In the genomic region with DNA sequence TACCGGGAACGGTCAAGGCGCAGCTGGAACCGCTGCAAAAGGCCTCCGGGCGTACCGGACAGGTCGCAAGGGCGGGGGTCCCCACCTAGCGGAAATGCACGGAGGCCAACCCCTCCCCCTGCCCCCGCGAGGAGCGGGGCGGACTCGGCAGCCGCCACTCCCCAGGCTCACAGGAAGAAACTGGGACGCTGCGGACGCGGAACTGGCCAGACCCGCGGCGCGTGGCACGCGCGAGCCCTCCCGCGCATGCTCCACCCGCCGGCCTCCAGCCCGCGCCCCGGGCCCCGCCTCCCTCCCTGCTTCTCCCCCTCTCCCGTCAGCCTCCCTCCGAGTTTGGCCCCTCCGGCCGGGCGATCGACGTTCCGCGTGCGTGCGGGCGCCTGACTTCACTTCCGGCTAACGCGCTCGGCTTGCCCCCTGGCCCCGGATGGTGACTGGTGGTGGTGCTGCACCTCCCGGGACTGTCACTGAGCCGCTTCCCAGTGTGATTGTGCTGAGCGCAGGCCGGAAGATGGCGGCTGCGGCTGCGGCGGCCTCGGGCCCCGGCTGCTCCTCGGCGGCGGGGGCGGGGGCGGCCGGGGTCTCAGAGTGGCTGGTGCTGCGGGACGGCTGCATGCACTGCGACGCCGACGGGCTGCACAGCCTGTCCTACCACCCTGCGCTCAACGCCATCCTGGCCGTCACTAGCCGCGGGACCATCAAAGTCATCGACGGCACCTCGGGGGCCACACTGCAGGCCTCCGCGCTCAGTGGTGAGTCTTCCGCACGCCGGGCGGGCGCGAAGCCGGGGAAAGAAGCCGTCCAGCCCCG, we compare ENCODE assay signal across 8 cellular contexts. TPM values are rescaled to one million over a fixed set of nuclear protein-coding genes. Genes with fewer than 3 reads are reported as not detected.
DNase-seq lines count a peak whose midpoint lies in the region; ATAC-seq and TF ChIP-seq lines count a peak whose summit lies in the region.

A gene with protein sequence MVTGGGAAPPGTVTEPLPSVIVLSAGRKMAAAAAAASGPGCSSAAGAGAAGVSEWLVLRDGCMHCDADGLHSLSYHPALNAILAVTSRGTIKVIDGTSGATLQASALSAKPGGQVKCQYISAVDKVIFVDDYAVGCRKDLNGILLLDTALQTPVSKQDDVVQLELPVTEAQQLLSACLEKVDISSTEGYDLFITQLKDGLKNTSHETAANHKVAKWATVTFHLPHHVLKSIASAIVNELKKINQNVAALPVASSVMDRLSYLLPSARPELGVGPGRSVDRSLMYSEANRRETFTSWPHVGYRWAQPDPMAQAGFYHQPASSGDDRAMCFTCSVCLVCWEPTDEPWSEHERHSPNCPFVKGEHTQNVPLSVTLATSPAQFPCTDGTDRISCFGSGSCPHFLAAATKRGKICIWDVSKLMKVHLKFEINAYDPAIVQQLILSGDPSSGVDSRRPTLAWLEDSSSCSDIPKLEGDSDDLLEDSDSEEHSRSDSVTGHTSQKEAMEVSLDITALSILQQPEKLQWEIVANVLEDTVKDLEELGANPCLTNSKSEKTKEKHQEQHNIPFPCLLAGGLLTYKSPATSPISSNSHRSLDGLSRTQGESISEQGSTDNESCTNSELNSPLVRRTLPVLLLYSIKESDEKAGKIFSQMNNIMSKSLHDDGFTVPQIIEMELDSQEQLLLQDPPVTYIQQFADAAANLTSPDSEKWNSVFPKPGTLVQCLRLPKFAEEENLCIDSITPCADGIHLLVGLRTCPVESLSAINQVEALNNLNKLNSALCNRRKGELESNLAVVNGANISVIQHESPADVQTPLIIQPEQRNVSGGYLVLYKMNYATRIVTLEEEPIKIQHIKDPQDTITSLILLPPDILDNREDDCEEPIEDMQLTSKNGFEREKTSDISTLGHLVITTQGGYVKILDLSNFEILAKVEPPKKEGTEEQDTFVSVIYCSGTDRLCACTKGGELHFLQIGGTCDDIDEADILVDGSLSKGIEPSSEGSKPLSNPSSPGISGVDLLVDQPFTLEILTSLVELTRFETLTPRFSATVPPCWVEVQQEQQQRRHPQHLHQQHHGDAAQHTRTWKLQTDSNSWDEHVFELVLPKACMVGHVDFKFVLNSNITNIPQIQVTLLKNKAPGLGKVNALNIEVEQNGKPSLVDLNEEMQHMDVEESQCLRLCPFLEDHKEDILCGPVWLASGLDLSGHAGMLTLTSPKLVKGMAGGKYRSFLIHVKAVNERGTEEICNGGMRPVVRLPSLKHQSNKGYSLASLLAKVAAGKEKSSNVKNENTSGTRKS (N-terminal part only) (plus strand): TSS at position 289 of the 810 bp plus-strand sequence. CDS start 139 bp downstream, at position 428.

- peak within 1 kb of the TSS; percentile 63 to 87 (median 72) for H3K4me3 ChIP-seq in adrenal gland
- H3K4me3 ChIP-seq in heart left ventricle: peak within 1 kb of the TSS; percentile 73 to 100 (median 95)
- H3K4me3 ChIP-seq in transverse colon: peak within 1 kb of the TSS; percentile 72 to 100 (median 80)

- peak; percentile 78 for ATAC-seq in HG02884 (IDR thresholded peaks at IDR 0.05; ENCODE audit: unreplicated experiment)
- peak; percentile 96 to 98 (median 97) for ATAC-seq in heart left ventricle

- H3K36me3 ChIP-seq in adrenal gland (replicated peaks in 1 of 2) (no peaks in the 10 kb centered on the region), heart left ventricle (peaks cover 0 to 10% (median 0%) of the 10 kb centered on the region in 9 donors), transverse colon (no peaks in the 10 kb centered on the region)

- DNase-seq in NCI-H146 treated with DMSO at 0.1 percent for 48 hours (lab: John Stamatoyannopoulos, UW; ENCODE audit: unreplicated experiment) (peak; percentile 89), T-helper 1 cell (peak; percentile 78 to 97 (median 80)), adrenal gland (peak; percentile 98 to 99 (median 99)), heart left ventricle (peak; percentile 98 to 99 (median 99)), pons (ENCODE audit: low spot score) (peak; percentile 97), transverse colon (peak; percentile 98)

- no peak for TF ChIP-seq EP300 in transverse colon (IDR thresholded peaks at IDR 0.05; ENCODE audit: low read depth)

- peak within 1 kb of the TSS; percentile 91 to 99 (median 96) for H3K27ac ChIP-seq in adrenal gland
- H3K27ac ChIP-seq in heart left ventricle: peak within 1 kb of the TSS; percentile 85 to 98 (median 93)
- peak within 1 kb of the TSS; percentile 93 to 100 (median 97) for H3K27ac ChIP-seq in transverse colon

- H3K4me1 ChIP-seq in adrenal gland (replicated peaks in 1 of 2) (peaks cover 10 to 31% of the 10 kb centered on the region in 2 donors), heart left ventricle (peaks cover 10 to 47% (median 29%) of the 10 kb centered on the region in 12 donors), transverse colon (peaks cover 20 to 33% (median 23%) of the 10 kb centered on the region in 4 donors)

- H3K27me3 ChIP-seq in adrenal gland: no peaks in the 10 kb centered on the region
- no peaks in the 10 kb centered on the region for H3K27me3 ChIP-seq in heart left ventricle
- no peaks in the 10 kb centered on the region for H3K27me3 ChIP-seq in transverse colon

- in situ Hi-C loops in transverse colon (cut with MboI; ENCODE audit: low pct_ligation_motif_present in 1 of 4, low pct_unique_long_range_greater_than_20kb in 1 of 4, low sequenced_read_pairs in 3 of 4): no loop called here

- no peaks in the 10 kb centered on the region for H3K9me3 ChIP-seq in adrenal gland (replicated peaks in 1 of 3)
- no peaks in the 10 kb centered on the region for H3K9me3 ChIP-seq in heart left ventricle
- H3K9me3 ChIP-seq in transverse colon: no peaks in the 10 kb centered on the region

- TF ChIP-seq POLR2A in GM15510 (IDR thresholded peaks at IDR 0.05; ENCODE audit: borderline replicate concordance, extremely low read depth, insufficient read length) (peak; percentile 97), adrenal gland (IDR thresholded peaks at IDR 0.05) (peak; percentile 75 to 96), heart left ventricle (IDR thresholded peaks at IDR 0.05) (peak; percentile 29 to 89), transverse colon (IDR thresholded peaks at IDR 0.05) (peak; percentile 89)

- TF ChIP-seq CTCF in adrenal gland (IDR thresholded peaks at IDR 0.05) (peak in 1 of 6 experiments; percentile 48), heart left ventricle (IDR thresholded peaks at IDR 0.05) (no peak), transverse colon (IDR thresholded peaks at IDR 0.05) (peak in 1 of 5 experiments; percentile 31)

- 0 to 1% (median 0%) methylated on average over 15 to 94 of the region's 94 CpGs; no CpG with 5 or more reads in 1 of the 4 donors for WGBS in adrenal gland, 4 donors
- 0 to 1% (median 0%) methylated on average over 26 to 94 of the region's 94 CpGs for WGBS in heart left ventricle, 4 donors
- 1% methylated on average over 44 of the region's 94 CpGs; no CpG with 5 or more reads in 1 of the 2 donors for WGBS in transverse colon (ENCODE audit: low coverage in 1 of 2), 2 donors

- intact Hi-C loops in adrenal gland (cut with DNase I) (no loop called here), heart left ventricle (cut with DNase I) (loop anchor here in 3 of 10 donors (2.0 to 10.0 kb wide), 5 partner anchors 80 to 345 kb away; a partner anchor contains a TSS), transverse colon (cut with DNase I; ENCODE audit: low total_unique reads) (no loop called here)

RNA-seq across cellular contexts. Expression of the gene that starts here (rescaled TPM):
- 100 to 1,000 TPM in 3 of 8 donors, 10 to 100 TPM in 5; 65.0 to 165 (median 88.7) TPM for total RNA-seq in adrenal gland
- polyA plus RNA-seq in adrenal gland: 10 to 100 TPM; 14.2 to 57.3 (median 17.1) TPM
- total RNA-seq in heart left ventricle: 10 to 100 TPM; 36.1 to 68.0 (median 55.8) TPM
- 10 to 100 TPM; 11.0 to 16.5 TPM for polyA plus RNA-seq in heart left ventricle
- 100 to 1,000 TPM; 131 to 337 (median 219) TPM for total RNA-seq in transverse colon

Comparison
In these comparisons a context has a peak if more than half of its experiments do, and no peak if none do; other contexts are left out.
1. Peak in every context shown above with its lines: DNase-seq, ATAC-seq, H3K4me3 ChIP-seq and H3K27ac ChIP-seq.